ENCODE assay signal across 1 cellular context in the genomic region with DNA sequence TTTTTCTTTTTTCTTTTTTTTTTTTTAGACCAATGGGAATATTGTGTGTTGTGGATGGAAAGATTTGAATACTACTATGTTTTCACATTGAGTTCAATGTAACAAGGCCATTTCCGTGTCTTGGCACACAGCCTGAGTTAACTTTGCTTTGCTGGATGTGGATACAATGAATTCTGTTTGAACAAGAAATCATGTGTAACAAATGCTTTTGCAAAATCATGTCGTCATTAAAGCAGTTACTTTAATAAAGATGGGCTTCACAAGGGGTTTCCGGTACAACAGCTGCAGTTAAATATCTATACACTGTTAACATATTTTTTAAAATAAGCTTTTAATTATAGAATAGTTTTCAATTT.
TF ChIP-seq lines count a peak whose summit lies in the region.

No MANE protein-coding gene starts in this region.

TF ChIP-seq in HepG2, 621 proteins besides CTCF, POLR2A, EP300 and RAD21 (continued from another document):
- TF ChIP-seq, protein P1, sequence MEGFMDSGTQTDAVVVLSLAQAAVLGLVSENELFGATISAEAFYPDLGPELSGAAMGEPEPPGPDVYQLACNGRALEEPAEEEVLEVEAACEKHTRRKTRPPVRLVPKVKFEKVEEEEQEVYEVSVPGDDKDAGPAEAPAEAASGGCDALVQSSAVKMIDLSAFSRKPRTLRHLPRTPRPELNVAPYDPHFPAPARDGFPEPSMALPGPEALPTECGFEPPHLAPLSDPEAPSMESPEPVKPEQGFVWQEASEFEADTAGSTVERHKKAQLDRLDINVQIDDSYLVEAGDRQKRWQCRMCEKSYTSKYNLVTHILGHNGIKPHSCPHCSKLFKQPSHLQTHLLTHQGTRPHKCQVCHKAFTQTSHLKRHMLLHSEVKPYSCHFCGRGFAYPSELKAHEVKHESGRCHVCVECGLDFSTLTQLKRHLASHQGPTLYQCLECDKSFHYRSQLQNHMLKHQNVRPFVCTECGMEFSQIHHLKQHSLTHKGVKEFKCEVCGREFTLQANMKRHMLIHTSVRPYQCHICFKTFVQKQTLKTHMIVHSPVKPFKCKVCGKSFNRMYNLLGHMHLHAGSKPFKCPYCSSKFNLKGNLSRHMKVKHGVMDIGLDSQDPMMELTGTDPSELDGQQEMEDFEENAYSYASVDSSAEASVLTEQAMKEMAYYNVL (CRISPR knock-in tag; IDR thresholded peaks at IDR 0.05; ENCODE audit: borderline replicate concordance), result peak; percentile 44; the same call in 1 of the 2 replicates
- TF ChIP-seq ELF1 (CRISPR knock-in tag; IDR thresholded peaks at IDR 0.05) (peak; percentile 44; the same call in 1 of the 2 replicates), ELF3 (CRISPR knock-in tag; IDR thresholded peaks at IDR 0.05) (peak; percentile 65; the same call in 1 of the 2 replicates), FOXJ3 (CRISPR knock-in tag; IDR thresholded peaks at IDR 0.05; ENCODE audit: borderline replicate concordance) (peak; percentile 32; the same call in 1 of the 2 replicates), HMG20A (CRISPR knock-in tag; IDR thresholded peaks at IDR 0.05; ENCODE audit: borderline replicate concordance) (peak; percentile 59; the same call in 1 of the 2 replicates), HNRNPUL1 (IDR thresholded peaks at IDR 0.05; ENCODE audit: low read depth, low read length) (no peak), NFIC (IDR thresholded peaks at IDR 0.05; ENCODE audit: low read length) (peak; percentile 49; the same call in 1 of the 2 replicates), SOX6 (IDR thresholded peaks at IDR 0.05) (no peak), SOX6 (CRISPR knock-in tag; IDR thresholded peaks at IDR 0.05) (peak; percentile 65), HNF4A (CRISPR knock-in tag; IDR thresholded peaks at IDR 0.05) (peak; percentile 42), ATF7 (IDR thresholded peaks at IDR 0.05) (peak; percentile 65), ATF7 (CRISPR knock-in tag; IDR thresholded peaks at IDR 0.05) (no peak), CREB1 (IDR thresholded peaks at IDR 0.05) (peak; percentile 43), CREB1 (CRISPR knock-in tag; IDR thresholded peaks at IDR 0.05) (no peak), FOXK2 (IDR thresholded peaks at IDR 0.05) (0 out of 2 replicates have a peak, but pooled peaks have one; percentile 34), FOXA1 (IDR thresholded peaks at IDR 0.05) (no peak), FOXA1 (CRISPR knock-in tag; IDR thresholded peaks at IDR 0.05) (peak; percentile 40), ZNF138 (CRISPR knock-in tag; IDR thresholded peaks at IDR 0.05; ENCODE audit: low read depth) (no peak), SOX13 (IDR thresholded peaks at IDR 0.05) (no peak), SOX13 (CRISPR knock-in tag; conservative IDR thresholded peaks at IDR 0.05 in 1 of 2, IDR thresholded peaks at IDR 0.05 in 1 of 2) (peak in 1 of 2 experiments; percentile 76; a peak in 2 of 4 replicates), CREM (IDR thresholded peaks at IDR 0.05) (0 out of 2 replicates have a peak, but pooled peaks have one; percentile 23), CREM (CRISPR knock-in tag; IDR thresholded peaks at IDR 0.05) (no peak), GATAD2A (CRISPR knock-in tag; IDR thresholded peaks at IDR 0.05) (peak; percentile 31; the same call in 1 of the 2 replicates), ZBTB21 (CRISPR knock-in tag; IDR thresholded peaks at IDR 0.05) (peak; percentile 68; the same call in 1 of the 2 replicates), ZNF775 (CRISPR knock-in tag; IDR thresholded peaks at IDR 0.05; ENCODE audit: borderline replicate concordance) (no peak), ZNF724P (CRISPR knock-in tag; IDR thresholded peaks at IDR 0.05; ENCODE audit: borderline replicate concordance) (no peak), CEBPB (IDR thresholded peaks at IDR 0.05; ENCODE audit: borderline replicate concordance, low read depth, low read length) (peak; percentile 37; the same call in 1 of the 2 replicates), CEBPG (CRISPR knock-in tag; IDR thresholded peaks at IDR 0.05) (peak; percentile 25; the same call in 1 of the 2 replicates), FOXA3 (CRISPR knock-in tag; IDR thresholded peaks at IDR 0.05) (peak; percentile 59; the same call in 1 of the 2 replicates)
- TF ChIP-seq, protein P2, sequence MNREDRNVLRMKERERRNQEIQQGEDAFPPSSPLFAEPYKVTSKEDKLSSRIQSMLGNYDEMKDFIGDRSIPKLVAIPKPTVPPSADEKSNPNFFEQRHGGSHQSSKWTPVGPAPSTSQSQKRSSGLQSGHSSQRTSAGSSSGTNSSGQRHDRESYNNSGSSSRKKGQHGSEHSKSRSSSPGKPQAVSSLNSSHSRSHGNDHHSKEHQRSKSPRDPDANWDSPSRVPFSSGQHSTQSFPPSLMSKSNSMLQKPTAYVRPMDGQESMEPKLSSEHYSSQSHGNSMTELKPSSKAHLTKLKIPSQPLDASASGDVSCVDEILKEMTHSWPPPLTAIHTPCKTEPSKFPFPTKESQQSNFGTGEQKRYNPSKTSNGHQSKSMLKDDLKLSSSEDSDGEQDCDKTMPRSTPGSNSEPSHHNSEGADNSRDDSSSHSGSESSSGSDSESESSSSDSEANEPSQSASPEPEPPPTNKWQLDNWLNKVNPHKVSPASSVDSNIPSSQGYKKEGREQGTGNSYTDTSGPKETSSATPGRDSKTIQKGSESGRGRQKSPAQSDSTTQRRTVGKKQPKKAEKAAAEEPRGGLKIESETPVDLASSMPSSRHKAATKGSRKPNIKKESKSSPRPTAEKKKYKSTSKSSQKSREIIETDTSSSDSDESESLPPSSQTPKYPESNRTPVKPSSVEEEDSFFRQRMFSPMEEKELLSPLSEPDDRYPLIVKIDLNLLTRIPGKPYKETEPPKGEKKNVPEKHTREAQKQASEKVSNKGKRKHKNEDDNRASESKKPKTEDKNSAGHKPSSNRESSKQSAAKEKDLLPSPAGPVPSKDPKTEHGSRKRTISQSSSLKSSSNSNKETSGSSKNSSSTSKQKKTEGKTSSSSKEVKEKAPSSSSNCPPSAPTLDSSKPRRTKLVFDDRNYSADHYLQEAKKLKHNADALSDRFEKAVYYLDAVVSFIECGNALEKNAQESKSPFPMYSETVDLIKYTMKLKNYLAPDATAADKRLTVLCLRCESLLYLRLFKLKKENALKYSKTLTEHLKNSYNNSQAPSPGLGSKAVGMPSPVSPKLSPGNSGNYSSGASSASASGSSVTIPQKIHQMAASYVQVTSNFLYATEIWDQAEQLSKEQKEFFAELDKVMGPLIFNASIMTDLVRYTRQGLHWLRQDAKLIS (CRISPR knock-in tag; IDR thresholded peaks at IDR 0.05), result no peak
- TF ChIP-seq, protein P3, sequence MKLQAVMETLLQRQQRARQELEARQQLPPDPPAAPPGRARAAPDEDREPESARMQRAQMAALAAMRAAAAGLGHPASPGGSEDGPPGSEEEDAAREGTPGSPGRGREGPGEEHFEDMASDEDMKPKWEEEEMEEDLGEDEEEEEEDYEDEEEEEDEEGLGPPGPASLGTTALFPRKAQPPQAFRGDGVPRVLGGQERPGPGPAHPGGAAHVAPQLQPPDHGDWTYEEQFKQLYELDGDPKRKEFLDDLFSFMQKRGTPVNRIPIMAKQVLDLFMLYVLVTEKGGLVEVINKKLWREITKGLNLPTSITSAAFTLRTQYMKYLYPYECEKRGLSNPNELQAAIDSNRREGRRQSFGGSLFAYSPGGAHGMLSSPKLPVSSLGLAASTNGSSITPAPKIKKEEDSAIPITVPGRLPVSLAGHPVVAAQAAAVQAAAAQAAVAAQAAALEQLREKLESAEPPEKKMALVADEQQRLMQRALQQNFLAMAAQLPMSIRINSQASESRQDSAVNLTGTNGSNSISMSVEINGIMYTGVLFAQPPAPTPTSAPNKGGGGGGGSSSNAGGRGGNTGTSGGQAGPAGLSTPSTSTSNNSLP (IDR thresholded peaks at IDR 0.05; ENCODE audit: low read depth, low read length), result 0 out of 2 replicates have a peak, but pooled peaks have one; percentile 45
- TF ChIP-seq, protein P4, sequence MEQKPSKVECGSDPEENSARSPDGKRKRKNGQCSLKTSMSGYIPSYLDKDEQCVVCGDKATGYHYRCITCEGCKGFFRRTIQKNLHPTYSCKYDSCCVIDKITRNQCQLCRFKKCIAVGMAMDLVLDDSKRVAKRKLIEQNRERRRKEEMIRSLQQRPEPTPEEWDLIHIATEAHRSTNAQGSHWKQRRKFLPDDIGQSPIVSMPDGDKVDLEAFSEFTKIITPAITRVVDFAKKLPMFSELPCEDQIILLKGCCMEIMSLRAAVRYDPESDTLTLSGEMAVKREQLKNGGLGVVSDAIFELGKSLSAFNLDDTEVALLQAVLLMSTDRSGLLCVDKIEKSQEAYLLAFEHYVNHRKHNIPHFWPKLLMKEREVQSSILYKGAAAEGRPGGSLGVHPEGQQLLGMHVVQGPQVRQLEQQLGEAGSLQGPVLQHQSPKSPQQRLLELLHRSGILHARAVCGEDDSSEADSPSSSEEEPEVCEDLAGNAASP (CRISPR knock-in tag; IDR thresholded peaks at IDR 0.05; ENCODE audit: borderline replicate concordance), result no peak
- TF ChIP-seq, protein P5, sequence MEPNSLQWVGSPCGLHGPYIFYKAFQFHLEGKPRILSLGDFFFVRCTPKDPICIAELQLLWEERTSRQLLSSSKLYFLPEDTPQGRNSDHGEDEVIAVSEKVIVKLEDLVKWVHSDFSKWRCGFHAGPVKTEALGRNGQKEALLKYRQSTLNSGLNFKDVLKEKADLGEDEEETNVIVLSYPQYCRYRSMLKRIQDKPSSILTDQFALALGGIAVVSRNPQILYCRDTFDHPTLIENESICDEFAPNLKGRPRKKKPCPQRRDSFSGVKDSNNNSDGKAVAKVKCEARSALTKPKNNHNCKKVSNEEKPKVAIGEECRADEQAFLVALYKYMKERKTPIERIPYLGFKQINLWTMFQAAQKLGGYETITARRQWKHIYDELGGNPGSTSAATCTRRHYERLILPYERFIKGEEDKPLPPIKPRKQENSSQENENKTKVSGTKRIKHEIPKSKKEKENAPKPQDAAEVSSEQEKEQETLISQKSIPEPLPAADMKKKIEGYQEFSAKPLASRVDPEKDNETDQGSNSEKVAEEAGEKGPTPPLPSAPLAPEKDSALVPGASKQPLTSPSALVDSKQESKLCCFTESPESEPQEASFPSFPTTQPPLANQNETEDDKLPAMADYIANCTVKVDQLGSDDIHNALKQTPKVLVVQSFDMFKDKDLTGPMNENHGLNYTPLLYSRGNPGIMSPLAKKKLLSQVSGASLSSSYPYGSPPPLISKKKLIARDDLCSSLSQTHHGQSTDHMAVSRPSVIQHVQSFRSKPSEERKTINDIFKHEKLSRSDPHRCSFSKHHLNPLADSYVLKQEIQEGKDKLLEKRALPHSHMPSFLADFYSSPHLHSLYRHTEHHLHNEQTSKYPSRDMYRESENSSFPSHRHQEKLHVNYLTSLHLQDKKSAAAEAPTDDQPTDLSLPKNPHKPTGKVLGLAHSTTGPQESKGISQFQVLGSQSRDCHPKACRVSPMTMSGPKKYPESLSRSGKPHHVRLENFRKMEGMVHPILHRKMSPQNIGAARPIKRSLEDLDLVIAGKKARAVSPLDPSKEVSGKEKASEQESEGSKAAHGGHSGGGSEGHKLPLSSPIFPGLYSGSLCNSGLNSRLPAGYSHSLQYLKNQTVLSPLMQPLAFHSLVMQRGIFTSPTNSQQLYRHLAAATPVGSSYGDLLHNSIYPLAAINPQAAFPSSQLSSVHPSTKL (CRISPR knock-in tag; IDR thresholded peaks at IDR 0.05), result peak; percentile 63; the same call in 1 of the 2 replicates
